Comparison of ENCODE assay signal across 1 cellular context in the genomic region with DNA sequence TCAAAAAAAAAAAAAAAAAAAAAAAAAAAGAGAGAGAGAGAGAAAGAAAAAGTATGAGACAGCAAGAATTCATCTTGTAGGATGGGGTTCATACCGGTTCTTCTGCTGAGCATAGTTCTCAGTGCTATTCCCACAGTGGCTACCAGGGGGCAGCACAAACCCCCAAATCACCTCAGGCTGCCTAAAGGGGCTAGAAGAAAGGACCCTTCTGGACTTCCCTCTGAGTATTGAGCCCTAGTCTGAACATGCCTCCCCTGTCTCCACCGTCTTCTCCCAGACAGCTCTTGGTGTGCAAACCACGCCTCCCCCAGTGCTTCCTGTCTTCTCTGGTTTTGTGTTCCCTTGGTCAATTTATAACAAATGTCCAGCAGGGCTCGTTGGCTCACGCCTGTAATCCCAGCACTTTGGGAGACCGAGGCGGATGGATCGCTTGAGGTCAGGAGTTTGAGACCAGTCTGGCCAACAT.
TF ChIP-seq lines count a peak whose summit lies in the region.

No MANE protein-coding gene starts in this region.

TF ChIP-seq in K562, 482 proteins besides CTCF, POLR2A, EP300 and RAD21 (continued from another document and continues in another):
- TF ChIP-seq, protein P1, sequence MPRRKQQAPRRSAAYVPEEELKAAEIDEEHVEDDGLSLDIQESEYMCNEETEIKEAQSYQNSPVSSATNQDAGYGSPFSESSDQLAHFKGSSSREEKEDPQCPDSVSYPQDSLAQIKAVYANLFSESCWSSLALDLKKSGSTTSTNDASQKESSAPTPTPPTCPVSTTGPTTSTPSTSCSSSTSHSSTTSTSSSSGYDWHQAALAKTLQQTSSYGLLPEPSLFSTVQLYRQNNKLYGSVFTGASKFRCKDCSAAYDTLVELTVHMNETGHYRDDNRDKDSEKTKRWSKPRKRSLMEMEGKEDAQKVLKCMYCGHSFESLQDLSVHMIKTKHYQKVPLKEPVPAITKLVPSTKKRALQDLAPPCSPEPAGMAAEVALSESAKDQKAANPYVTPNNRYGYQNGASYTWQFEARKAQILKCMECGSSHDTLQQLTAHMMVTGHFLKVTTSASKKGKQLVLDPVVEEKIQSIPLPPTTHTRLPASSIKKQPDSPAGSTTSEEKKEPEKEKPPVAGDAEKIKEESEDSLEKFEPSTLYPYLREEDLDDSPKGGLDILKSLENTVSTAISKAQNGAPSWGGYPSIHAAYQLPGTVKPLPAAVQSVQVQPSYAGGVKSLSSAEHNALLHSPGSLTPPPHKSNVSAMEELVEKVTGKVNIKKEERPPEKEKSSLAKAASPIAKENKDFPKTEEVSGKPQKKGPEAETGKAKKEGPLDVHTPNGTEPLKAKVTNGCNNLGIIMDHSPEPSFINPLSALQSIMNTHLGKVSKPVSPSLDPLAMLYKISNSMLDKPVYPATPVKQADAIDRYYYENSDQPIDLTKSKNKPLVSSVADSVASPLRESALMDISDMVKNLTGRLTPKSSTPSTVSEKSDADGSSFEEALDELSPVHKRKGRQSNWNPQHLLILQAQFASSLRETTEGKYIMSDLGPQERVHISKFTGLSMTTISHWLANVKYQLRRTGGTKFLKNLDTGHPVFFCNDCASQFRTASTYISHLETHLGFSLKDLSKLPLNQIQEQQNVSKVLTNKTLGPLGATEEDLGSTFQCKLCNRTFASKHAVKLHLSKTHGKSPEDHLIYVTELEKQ (CRISPR knock-in tag; IDR thresholded peaks at IDR 0.05) = no peak
- 0 out of 2 replicates have a peak, but pooled peaks have one; percentile 33 for TF ChIP-seq HBP1 (CRISPR knock-in tag; IDR thresholded peaks at IDR 0.05)
- TF ChIP-seq, protein P2, sequence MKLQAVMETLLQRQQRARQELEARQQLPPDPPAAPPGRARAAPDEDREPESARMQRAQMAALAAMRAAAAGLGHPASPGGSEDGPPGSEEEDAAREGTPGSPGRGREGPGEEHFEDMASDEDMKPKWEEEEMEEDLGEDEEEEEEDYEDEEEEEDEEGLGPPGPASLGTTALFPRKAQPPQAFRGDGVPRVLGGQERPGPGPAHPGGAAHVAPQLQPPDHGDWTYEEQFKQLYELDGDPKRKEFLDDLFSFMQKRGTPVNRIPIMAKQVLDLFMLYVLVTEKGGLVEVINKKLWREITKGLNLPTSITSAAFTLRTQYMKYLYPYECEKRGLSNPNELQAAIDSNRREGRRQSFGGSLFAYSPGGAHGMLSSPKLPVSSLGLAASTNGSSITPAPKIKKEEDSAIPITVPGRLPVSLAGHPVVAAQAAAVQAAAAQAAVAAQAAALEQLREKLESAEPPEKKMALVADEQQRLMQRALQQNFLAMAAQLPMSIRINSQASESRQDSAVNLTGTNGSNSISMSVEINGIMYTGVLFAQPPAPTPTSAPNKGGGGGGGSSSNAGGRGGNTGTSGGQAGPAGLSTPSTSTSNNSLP (IDR thresholded peaks at IDR 0.05; ENCODE audit: borderline replicate concordance, low read depth, low read length) = no peak
- TF ChIP-seq SPI1 (IDR thresholded peaks at IDR 0.05; ENCODE audit: borderline replicate concordance, low read depth, low read length) = 0 out of 2 replicates have a peak, but pooled peaks have one; percentile 11
- TF ChIP-seq MYC (IDR thresholded peaks at IDR 0.05; ENCODE audit: low read depth, low read length) = no peak
- no peak for TF ChIP-seq MYC (CRISPR knock-in tag; IDR thresholded peaks at IDR 0.05; ENCODE audit: borderline replicate concordance, low read depth)
- TF ChIP-seq ZNF232 (CRISPR knock-in tag; IDR thresholded peaks at IDR 0.05) = no peak
- no peak for TF ChIP-seq PTTG1 (tag; IDR thresholded peaks at IDR 0.05; ENCODE audit: low read depth)
- TF ChIP-seq SMARCA5 (IDR thresholded peaks at IDR 0.05) = 0 out of 2 replicates have a peak, but pooled peaks have one; percentile 38
- TF ChIP-seq MTA3 (IDR thresholded peaks at IDR 0.05; ENCODE audit: borderline replicate concordance) = peak; percentile 38; the same call in 1 of the 2 replicates
- TF ChIP-seq ZNF766 (CRISPR knock-in tag; conservative IDR thresholded peaks at IDR 0.05) = no peak
- no peak for TF ChIP-seq HDGF (IDR thresholded peaks at IDR 0.05)
- no peak for TF ChIP-seq ERF (CRISPR knock-in tag; IDR thresholded peaks at IDR 0.05)
- no peak for TF ChIP-seq HCFC1 (IDR thresholded peaks at IDR 0.05; ENCODE audit: low read depth, low read length)
- TF ChIP-seq E2F4 (CRISPR knock-in tag; IDR thresholded peaks at IDR 0.05; ENCODE audit: low read depth) = no peak
- TF ChIP-seq MLX (CRISPR knock-in tag; conservative IDR thresholded peaks at IDR 0.05) = no peak
- peak in 1 of 2 experiments; percentile 19; a peak in 1 of 4 replicates for TF ChIP-seq HDAC1 (IDR thresholded peaks at IDR 0.05)
- no peak for TF ChIP-seq MBD2 (IDR thresholded peaks at IDR 0.05; ENCODE audit: borderline replicate concordance, low read depth)
- no peak for TF ChIP-seq IRF1 (CRISPR knock-in tag; IDR thresholded peaks at IDR 0.05; ENCODE audit: borderline replicate concordance)
- no peak for TF ChIP-seq RBM39 (optimal IDR thresholded peaks at IDR 0.05; ENCODE audit: low read depth, low read length)
- TF ChIP-seq ZNF41 (CRISPR knock-in tag; conservative IDR thresholded peaks at IDR 0.05) = no peak
- no peak for TF ChIP-seq PATZ1 (CRISPR knock-in tag; IDR thresholded peaks at IDR 0.05; ENCODE audit: borderline replicate concordance)
- TF ChIP-seq HES1 (IDR thresholded peaks at IDR 0.05; ENCODE audit: low read depth) = no peak
- TF ChIP-seq, protein P3, sequence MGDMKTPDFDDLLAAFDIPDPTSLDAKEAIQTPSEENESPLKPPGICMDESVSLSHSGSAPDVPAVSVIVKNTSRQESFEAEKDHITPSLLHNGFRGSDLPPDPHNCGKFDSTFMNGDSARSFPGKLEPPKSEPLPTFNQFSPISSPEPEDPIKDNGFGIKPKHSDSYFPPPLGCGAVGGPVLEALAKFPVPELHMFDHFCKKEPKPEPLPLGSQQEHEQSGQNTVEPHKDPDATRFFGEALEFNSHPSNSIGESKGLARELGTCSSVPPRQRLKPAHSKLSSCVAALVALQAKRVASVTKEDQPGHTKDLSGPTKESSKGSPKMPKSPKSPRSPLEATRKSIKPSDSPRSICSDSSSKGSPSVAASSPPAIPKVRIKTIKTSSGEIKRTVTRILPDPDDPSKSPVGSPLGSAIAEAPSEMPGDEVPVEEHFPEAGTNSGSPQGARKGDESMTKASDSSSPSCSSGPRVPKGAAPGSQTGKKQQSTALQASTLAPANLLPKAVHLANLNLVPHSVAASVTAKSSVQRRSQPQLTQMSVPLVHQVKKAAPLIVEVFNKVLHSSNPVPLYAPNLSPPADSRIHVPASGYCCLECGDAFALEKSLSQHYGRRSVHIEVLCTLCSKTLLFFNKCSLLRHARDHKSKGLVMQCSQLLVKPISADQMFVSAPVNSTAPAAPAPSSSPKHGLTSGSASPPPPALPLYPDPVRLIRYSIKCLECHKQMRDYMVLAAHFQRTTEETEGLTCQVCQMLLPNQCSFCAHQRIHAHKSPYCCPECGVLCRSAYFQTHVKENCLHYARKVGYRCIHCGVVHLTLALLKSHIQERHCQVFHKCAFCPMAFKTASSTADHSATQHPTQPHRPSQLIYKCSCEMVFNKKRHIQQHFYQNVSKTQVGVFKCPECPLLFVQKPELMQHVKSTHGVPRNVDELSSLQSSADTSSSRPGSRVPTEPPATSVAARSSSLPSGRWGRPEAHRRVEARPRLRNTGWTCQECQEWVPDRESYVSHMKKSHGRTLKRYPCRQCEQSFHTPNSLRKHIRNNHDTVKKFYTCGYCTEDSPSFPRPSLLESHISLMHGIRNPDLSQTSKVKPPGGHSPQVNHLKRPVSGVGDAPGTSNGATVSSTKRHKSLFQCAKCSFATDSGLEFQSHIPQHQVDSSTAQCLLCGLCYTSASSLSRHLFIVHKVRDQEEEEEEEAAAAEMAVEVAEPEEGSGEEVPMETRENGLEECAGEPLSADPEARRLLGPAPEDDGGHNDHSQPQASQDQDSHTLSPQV (IDR thresholded peaks at IDR 0.05) = peak; percentile 76
- no peak for TF ChIP-seq HDAC8 (tag; IDR thresholded peaks at IDR 0.05)
- TF ChIP-seq ZNF696 (CRISPR knock-in tag; conservative IDR thresholded peaks at IDR 0.05) = no peak
- no peak for TF ChIP-seq PRMT5 (CRISPR knock-in tag; IDR thresholded peaks at IDR 0.05)
- no peak for TF ChIP-seq RFX5 (IDR thresholded peaks at IDR 0.05; ENCODE audit: low read depth, low read length)
- no peak for TF ChIP-seq LEF1 (IDR thresholded peaks at IDR 0.05)
- TF ChIP-seq TAF9B (IDR thresholded peaks at IDR 0.05; ENCODE audit: partially characterized antibody) = no peak
- no peak for TF ChIP-seq ETV6 (IDR thresholded peaks at IDR 0.05; ENCODE audit: borderline replicate concordance in 1 of 2, low read depth in 2 of 2, low read length in 1 of 2)
- TF ChIP-seq ETV6 (CRISPR knock-in tag; IDR thresholded peaks at IDR 0.05; ENCODE audit: borderline replicate concordance) = no peak
- TF ChIP-seq CXXC5 (CRISPR knock-in tag; IDR thresholded peaks at IDR 0.05) = 0 out of 2 replicates have a peak, but pooled peaks have one; percentile 17
- peak; percentile 37; the same call in 1 of the 2 replicates for TF ChIP-seq CREM (IDR thresholded peaks at IDR 0.05; ENCODE audit: low read depth)
- TF ChIP-seq ZBTB7A (IDR thresholded peaks at IDR 0.05; ENCODE audit: borderline replicate concordance, control insufficient read depth, low read depth, low read length) = peak; percentile 95
- TF ChIP-seq SUPT5H (IDR thresholded peaks at IDR 0.05) = no peak
- TF ChIP-seq CTCFL (IDR thresholded peaks at IDR 0.05; ENCODE audit: borderline replicate concordance, insufficient read depth, low read depth, low read length, poor library complexity, severe bottlenecking) = no peak
- peak; percentile 3 for TF ChIP-seq MEIS2 (IDR thresholded peaks at IDR 0.05; ENCODE audit: partially characterized antibody)
- TF ChIP-seq SRSF7 (optimal IDR thresholded peaks at IDR 0.05; ENCODE audit: low read depth, low read length) = no peak
- peak; percentile 44; the same call in 1 of the 2 replicates for TF ChIP-seq DPF2 (IDR thresholded peaks at IDR 0.05)
- TF ChIP-seq MYNN (IDR thresholded peaks at IDR 0.05) = 0 out of 2 replicates have a peak, but pooled peaks have one; percentile 17
- no peak for TF ChIP-seq MYNN (CRISPR knock-in tag; IDR thresholded peaks at IDR 0.05)
- 0 out of 2 replicates have a peak, but pooled peaks have one; percentile 19 for TF ChIP-seq SOX6 (IDR thresholded peaks at IDR 0.05)
